Comparison of ENCODE assay signal across 8 cellular contexts in genomic region chr2:171522804-171523338, GRCh38. TPM values are rescaled to one million over a fixed set of nuclear protein-coding genes. Genes with fewer than 3 reads are reported as not detected.
DNase-seq lines count a peak whose midpoint lies in the region; ATAC-seq, FAIRE-seq and TF ChIP-seq lines count a peak whose summit lies in the region.

No MANE protein-coding gene starts in this region.

- H3K4me1 ChIP-seq in Karpas-422 (ENCODE audit: low read length) = peaks cover 7% of the 10 kb centered on the region
- peaks cover 15% of the 10 kb centered on the region for H3K4me1 ChIP-seq in astrocyte (ENCODE audit: insufficient read depth, low read length)
- H3K4me1 ChIP-seq in iPS DF 6.9 (ENCODE audit: control insufficient read depth, insufficient read depth, low read length) = peaks cover 4% of the 10 kb centered on the region; the same call in 1 of the 2 replicates

- H3K27me3 Mint-ChIP-seq in astrocyte (ENCODE audit: low read depth, unreplicated experiment) = peaks cover 8% of the 10 kb centered on the region

- H3K27ac ChIP-seq in Karpas-422 (ENCODE audit: low read length) (no peak overlapping the region), astrocyte (ENCODE audit: low read depth, low read length) (peak overlapping the region; percentile 73), iPS DF 6.9 (ENCODE audit: low read length) (no peak overlapping the region)

- H4K20me1 ChIP-seq in Karpas-422 (ENCODE audit: insufficient read depth, low read depth, low read length) = no peaks in the 10 kb centered on the region
- H4K20me1 ChIP-seq in astrocyte (ENCODE audit: insufficient read depth, low read length) = peaks cover 9% of the 10 kb centered on the region

- H3K79me2 ChIP-seq in Karpas-422 (ENCODE audit: low read length) (no peaks in the 10 kb centered on the region), astrocyte (ENCODE audit: insufficient read depth, low read length) (peaks cover 32% of the 10 kb centered on the region)

- peaks cover 3% of the 10 kb centered on the region for H3K4me1 Mint-ChIP-seq in astrocyte (ENCODE audit: low read depth, unreplicated experiment)

- H3K4me3 Mint-ChIP-seq in astrocyte (ENCODE audit: unreplicated experiment) = peak overlapping the region; percentile 92

- H2AFZ ChIP-seq in Karpas-422 (ENCODE audit: low read length) = no peak overlapping the region
- peak overlapping the region; percentile 95 for H2AFZ ChIP-seq in astrocyte (ENCODE audit: low read depth, low read length)

- H3K9ac ChIP-seq in Karpas-422 (ENCODE audit: low read length) (no peak overlapping the region), astrocyte (ENCODE audit: low read length) (peak overlapping the region; percentile 90)

- DNase-seq in D341Med (ENCODE audit: low spot score) (peak; percentile 72), Karpas-422 (no peak), astrocyte (ENCODE audit: low read depth) (peak; percentile 32), iPS DF 6.9 (ENCODE audit: low read depth, low spot score) (no peak), sciatic nerve (ENCODE audit: low spot score) (peak; percentile 74), RKO (ENCODE audit: low spot score) (no peak), NCI-H1092 (lab: John Stamatoyannopoulos, UW) (no peak)

- no peaks in the 10 kb centered on the region for H3K9me3 Mint-ChIP-seq in astrocyte (ENCODE audit: unreplicated experiment)

- intact Hi-C loops in sciatic nerve (cut with DNase I) = loop anchor here (5.0 kb wide), 1 partner anchor 91 kb away; the partner anchor contains the start of genes DCAF17 and METTL8

- H3K9me3 ChIP-seq in Karpas-422 (ENCODE audit: low read length) (no peaks in the 10 kb centered on the region), astrocyte (ENCODE audit: insufficient read depth, low read depth, low read length) (no peaks in the 10 kb centered on the region), iPS DF 6.9 (ENCODE audit: control insufficient read depth, insufficient read depth, low read length) (no peaks in the 10 kb centered on the region)

- no peak for FAIRE-seq in astrocyte (lab: Jason Lieb, UNC)

- peak overlapping the region; percentile 80 for H3K27ac Mint-ChIP-seq in astrocyte (ENCODE audit: unreplicated experiment)

- H3K36me3 ChIP-seq in Karpas-422 (ENCODE audit: insufficient read depth, low read length) = no peaks in the 10 kb centered on the region
- H3K36me3 ChIP-seq in astrocyte (ENCODE audit: insufficient read depth, low read length) = no peaks in the 10 kb centered on the region
- H3K36me3 ChIP-seq in iPS DF 6.9 (ENCODE audit: control insufficient read depth, insufficient read depth, low read length) = no peaks in the 10 kb centered on the region; the same call in 1 of the 2 replicates

- H3K9me2 ChIP-seq in Karpas-422 (replicated peaks; ENCODE audit: insufficient read depth, low read length) = no peaks in the 10 kb centered on the region

- no peaks in the 10 kb centered on the region for H3K36me3 Mint-ChIP-seq in astrocyte (ENCODE audit: low read depth, unreplicated experiment)

- H3K4me2 ChIP-seq in Karpas-422 (ENCODE audit: low read depth, low read length, poor library complexity, severe bottlenecking) (no peak overlapping the region), astrocyte (ENCODE audit: low read length) (peak overlapping the region; percentile 93)

- no peak for TF ChIP-seq CTCF in astrocyte (IDR thresholded peaks at IDR 0.05; ENCODE audit: insufficient read depth, low read depth, low read length)

- H3K4me3 ChIP-seq in Karpas-422 (ENCODE audit: low read length) (peak overlapping the region; percentile 12; the same call in 1 of the 2 replicates), astrocyte (ENCODE audit: insufficient read depth, low read depth, low read length) (peak overlapping the region; percentile 93), iPS DF 6.9 (ENCODE audit: low read length) (peak overlapping the region; percentile 85)

- H3K27me3 ChIP-seq in Karpas-422 (ENCODE audit: low read length) (0 out of 2 replicates have a peak, but pooled peaks cover 3% of the 10 kb centered on the region), astrocyte (ENCODE audit: insufficient read depth, low read length) (peaks cover 3% of the 10 kb centered on the region), iPS DF 6.9 (ENCODE audit: control insufficient read depth, insufficient read depth, low read length) (no peaks in the 10 kb centered on the region)

- peak; percentile 35 for ATAC-seq in GM19467 (IDR thresholded peaks at IDR 0.05; ENCODE audit: unreplicated experiment)
- peak; percentile 53 for ATAC-seq in sciatic nerve

- no CpG with 5 or more reads among the region's 55 CpGs for WGBS in iPS DF 6.9 (ENCODE audit: insufficient coverage, insufficient read length)

RNA-seq across cellular contexts. Expression of gene CYBRD1, which starts 0.6 kb away (rescaled TPM):
- not detected in 2 replicates for total RNA-seq in Karpas-422 (2014; rRNA removed; shearing (Covaris generic); ENCODE audit: low replicate concordance)
- total RNA-seq in astrocyte (26.7 and 37.2 TPM in 2 replicates), sciatic nerve (280 TPM)

Comparison
In these comparisons a context has a peak if more than half of its experiments do, and no peak if none do; other contexts are left out.
1. DNase-seq: peak in D341Med (single experiment), astrocyte (single experiment) and sciatic nerve (single experiment); none in Karpas-422 (single experiment), iPS DF 6.9 (single experiment), RKO (single experiment) and NCI-H1092 (single experiment).
2. H3K4me3 ChIP-seq: peak in every context shown above with its lines; median percentile 93 in astrocyte; 85 in iPS DF 6.9; 12 in Karpas-422.
3. RNA of gene CYBRD1, which starts 0.6 kb away (total RNA-seq): 280 TPM in sciatic nerve (single experiment) and 26.7 to 37.2 TPM in astrocyte; not detected in Karpas-422; every median in the first group is over 10 times any median in the second.